10 cellular contexts compared by ENCODE assay signal in genomic region chr21:43369124-43369523, GRCh38. TPM values are rescaled to one million over a fixed set of nuclear protein-coding genes. Genes with fewer than 3 reads are reported as not detected.
DNase-seq lines count a peak whose midpoint lies in the region; ATAC-seq and TF ChIP-seq lines count a peak whose summit lies in the region.
"Had no signal": no experiment of that assay in that cellular context is flagged by ENCODE, and none has a peak within 500 bp of the region (broad histone marks: within the 10 kb centered on the region; RNA-seq: fewer than 3 reads in every experiment).

No MANE protein-coding gene starts in this region.

- no peak for TF ChIP-seq EP300 in stomach (IDR thresholded peaks at IDR 0.05)

- intact Hi-C loops in uterus (cut with DNase I; ENCODE audit: low total_unique reads): no loop called here
- intact Hi-C loops in stomach (cut with DNase I; ENCODE audit: low total_unique reads): no loop called here

- H3K27me3 ChIP-seq in uterus (no peaks in the 10 kb centered on the region), stomach (no peaks in the 10 kb centered on the region)

- H3K27ac ChIP-seq in uterus (no peak overlapping the region), stomach (no peak overlapping the region)
- H3K27ac ChIP-seq: prostate gland had no signal

- H3K9me3 ChIP-seq in uterus (no peaks in the 10 kb centered on the region), stomach (no peaks in the 10 kb centered on the region)
- H3K9me3 ChIP-seq: prostate gland had no signal

- H3K4me1 ChIP-seq in uterus (peaks cover 0 to 9% of the 10 kb centered on the region in 2 donors), stomach (no peaks in the 10 kb centered on the region)
- H3K4me1 ChIP-seq: prostate gland had no signal

- DNase-seq in Ammon's horn (ENCODE audit: low spot score): peak; percentile 58
- peak; percentile 28 for DNase-seq in SHP77 treated with DMSO at 0.1 percent for 48 hours (lab: John Stamatoyannopoulos, UW)
- DNase-seq in inferior parietal cortex (ENCODE audit: extremely low spot score): peak; percentile 41
- DNase-seq in activated gamma-delta T cell treated with Interleukin-2 at 50 U/mL for 16 hours: no peak
- DNase-seq in uterus: no peak
- DNase-seq in stomach: no peak
- DNase-seq: NCI-H1417 treated with DMSO at 0.1 percent for 48 hours had no signal

- TF ChIP-seq CTCF in uterus (IDR thresholded peaks at IDR 0.05) (no peak), stomach (IDR thresholded peaks at IDR 0.05) (no peak)

- ATAC-seq in GM19452 (IDR thresholded peaks at IDR 0.05; ENCODE audit: unreplicated experiment) (peak; percentile 58), HG02973 (IDR thresholded peaks at IDR 0.05; ENCODE audit: unreplicated experiment) (no peak)

- H3K36me3 ChIP-seq in uterus: no peaks in the 10 kb centered on the region
- no peaks in the 10 kb centered on the region for H3K36me3 ChIP-seq in stomach
- H3K36me3 ChIP-seq: prostate gland had no signal

- TF ChIP-seq POLR2A in uterus (IDR thresholded peaks at IDR 0.05) (no peak), stomach (IDR thresholded peaks at IDR 0.05) (no peak)

- no peak overlapping the region for H3K4me3 ChIP-seq in uterus
- no peak overlapping the region for H3K4me3 ChIP-seq in stomach
- H3K4me3 ChIP-seq: prostate gland had no signal

- 66 to 81% (median 66%) methylated on average over 14 of the region's 14 CpGs for WGBS in stomach, 5 donors

RNA-seq across cellular contexts. Expression of gene SIK1, which starts 57.8 kb away (rescaled TPM):
- total RNA-seq in uterus (10 to 100 TPM in 1 of 4 donors, 1 to 10 TPM in 3; 4.4 to 64.4 (median 6.9) TPM), stomach (10 to 100 TPM in 4 of 5 donors, under 1 TPM in 1; 0.43 to 93.4 (median 54.8) TPM)
- 1 to 10 TPM; 2.7 to 5.4 (median 3.9) TPM for polyA plus RNA-seq in stomach

Comparison
In these comparisons a context has a peak if more than half of its experiments do, and no peak if none do; other contexts are left out.
1. DNase-seq: peak in Ammon's horn (single experiment), SHP77 treated with DMSO at 0.1 percent for 48 hours (single experiment) and inferior parietal cortex (single experiment); none in activated gamma-delta T cell treated with Interleukin-2 at 50 U/mL for 16 hours (single experiment), uterus (0 of 2) and stomach (single experiment).